In the genomic region with DNA sequence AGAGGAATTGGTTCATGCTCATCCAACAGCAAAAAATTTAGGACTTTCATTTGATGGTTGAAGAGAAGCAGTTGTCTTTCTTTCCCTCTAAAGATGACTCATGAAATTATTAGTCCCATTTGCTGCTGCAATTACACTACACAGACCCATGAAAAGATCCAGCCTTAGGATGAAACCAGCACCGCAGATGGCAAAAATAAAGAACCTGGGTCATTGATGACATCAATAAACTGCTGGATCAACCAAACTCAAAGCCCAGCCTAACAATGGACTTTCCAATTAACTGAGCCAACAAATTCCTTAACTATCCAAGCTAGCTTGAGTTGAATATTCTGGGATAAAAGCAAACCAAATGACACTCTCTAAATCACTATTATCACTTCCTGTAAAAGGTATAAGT, we compare ENCODE assay signal across 17 cellular contexts. TPM values are rescaled to one million over a fixed set of nuclear protein-coding genes. Genes with fewer than 3 reads are reported as not detected.
DNase-seq lines count a peak whose midpoint lies in the region; ATAC-seq, FAIRE-seq and TF ChIP-seq lines count a peak whose summit lies in the region.
"Had no signal": no experiment of that assay in that cellular context is flagged by ENCODE, and none has a peak within 500 bp of the region (broad histone marks: within the 10 kb centered on the region; RNA-seq: fewer than 3 reads in every experiment).

No MANE protein-coding gene starts in this region.

- peaks cover 27% of the 10 kb centered on the region for H3F3A ChIP-seq in GM23248 (ENCODE audit: insufficient read depth)

- no peak for DNase-seq in left ventricle myocardium inferior
- no peak for DNase-seq in left ventricle myocardium superior
- peak; percentile 7 for DNase-seq in astrocyte (ENCODE audit: low read depth)
- DNase-seq in naive thymus-derived CD8-positive, alpha-beta T cell: no peak
- DNase-seq in GM23248: no peak
- DNase-seq in NCI-H1105 treated with DMSO at 0.1 percent for 48 hours (lab: John Stamatoyannopoulos, UW): no peak
- DNase-seq: ACHN, colonic mucosa, MM.1S, NCI-H2029, NCI-H510A treated with DMSO at 0.1 percent for 48 hours, uterus, WERI-Rb-1 had no signal

- H3K36me3 ChIP-seq in left ventricle myocardium inferior: peaks cover 16% of the 10 kb centered on the region
- peaks cover 4% of the 10 kb centered on the region for H3K36me3 ChIP-seq in astrocyte (ENCODE audit: insufficient read depth, low read length)
- H3K36me3 ChIP-seq in GM23248 (ENCODE audit: low read depth): peaks cover 14% of the 10 kb centered on the region; the same call in 1 of the 2 replicates
- H3K36me3 ChIP-seq: colonic mucosa, uterus had no signal

- intact Hi-C loops in left ventricle myocardium inferior (cut with micrococcal nuclease) (no loop called here), left ventricle myocardium superior (cut with micrococcal nuclease) (no loop called here)

- no peak overlapping the region for H3K9ac ChIP-seq in astrocyte (ENCODE audit: low read length)
- H3K9ac ChIP-seq in GM23248: no peak overlapping the region

- no peaks in the 10 kb centered on the region for H3K27me3 ChIP-seq in left ventricle myocardium inferior (ENCODE audit: low read depth)
- no peaks in the 10 kb centered on the region for H3K27me3 ChIP-seq in astrocyte (ENCODE audit: insufficient read depth, low read length)
- no peaks in the 10 kb centered on the region for H3K27me3 ChIP-seq in GM23248 (replicated peaks; ENCODE audit: insufficient read depth)
- H3K27me3 ChIP-seq: colonic mucosa, uterus had no signal

- peaks cover 19% of the 10 kb centered on the region for H3K4me1 Mint-ChIP-seq in astrocyte (ENCODE audit: low read depth, unreplicated experiment)
- peaks cover 35 to 72% (median 64%) of the 10 kb centered on the region in 4 donors for H3K4me1 Mint-ChIP-seq in naive thymus-derived CD8-positive, alpha-beta T cell

- H2AFZ ChIP-seq in astrocyte (ENCODE audit: low read depth, low read length) (no peak overlapping the region), GM23248 (no peak overlapping the region)

- peak overlapping the region; percentile 66 for H3K27ac ChIP-seq in left ventricle myocardium inferior (replicated peaks)
- no peak overlapping the region for H3K27ac ChIP-seq in astrocyte (ENCODE audit: low read depth, low read length)
- H3K27ac ChIP-seq in GM23248: no peak overlapping the region
- H3K27ac ChIP-seq: WERI-Rb-1 had no signal

- H3K9me2 ChIP-seq in GM23248 (ENCODE audit: insufficient read depth): no peaks in the 10 kb centered on the region; the same call in 1 of the 2 replicates

- peaks cover 65% of the 10 kb centered on the region for H4K20me1 ChIP-seq in astrocyte (ENCODE audit: insufficient read depth, low read length)
- peaks cover 10% of the 10 kb centered on the region; the same call in 1 of the 2 replicates for H4K20me1 ChIP-seq in GM23248 (ENCODE audit: insufficient read depth)

- H3K27me3 Mint-ChIP-seq in astrocyte (ENCODE audit: low read depth, unreplicated experiment): no peaks in the 10 kb centered on the region
- no peaks in the 10 kb centered on the region for H3K27me3 Mint-ChIP-seq in naive thymus-derived CD8-positive, alpha-beta T cell

- ATAC-seq in left ventricle myocardium superior (no peak), HG03571 (IDR thresholded peaks at IDR 0.05; ENCODE audit: unreplicated experiment) (no peak), GM18909 (IDR thresholded peaks at IDR 0.05; ENCODE audit: poor library complexity, unreplicated experiment) (no peak)
- ATAC-seq in naive thymus-derived CD8-positive, alpha-beta T cell: no peak

- H3K4me3 Mint-ChIP-seq in astrocyte (ENCODE audit: unreplicated experiment): no peak overlapping the region
- H3K4me3 Mint-ChIP-seq in naive thymus-derived CD8-positive, alpha-beta T cell: peak overlapping the region in 4 of 10 donors; percentile 4 to 12 (median 10)

- POLR2A ChIA-PET in naive thymus-derived CD8-positive, alpha-beta T cell (lab: Charles Lee): no interaction called here

- H3K9me3 ChIP-seq in left ventricle myocardium inferior (replicated peaks) (no peaks in the 10 kb centered on the region), astrocyte (ENCODE audit: insufficient read depth, low read depth, low read length) (no peaks in the 10 kb centered on the region), GM23248 (ENCODE audit: low read depth) (no peaks in the 10 kb centered on the region)
- H3K9me3 ChIP-seq: colonic mucosa, uterus had no signal

- TF ChIP-seq CTCF in left ventricle myocardium inferior (IDR thresholded peaks at IDR 0.05; ENCODE audit: borderline replicate concordance) (no peak), astrocyte (IDR thresholded peaks at IDR 0.05; ENCODE audit: insufficient read depth, low read depth, low read length) (no peak)

- H3K4me1 ChIP-seq in left ventricle myocardium inferior (peaks cover 74% of the 10 kb centered on the region), astrocyte (ENCODE audit: insufficient read depth, low read length) (no peaks in the 10 kb centered on the region), GM23248 (ENCODE audit: insufficient read depth) (peaks cover 39% of the 10 kb centered on the region)
- H3K4me1 ChIP-seq: colonic mucosa had no signal

- FAIRE-seq in astrocyte (lab: Jason Lieb, UNC): no peak
- FAIRE-seq: endothelial cell of umbilical vein had no signal

- in situ Hi-C loops in GM23248 (cut with MboI): no loop called here

- H3K27ac Mint-ChIP-seq in astrocyte (ENCODE audit: unreplicated experiment): no peak overlapping the region
- H3K27ac Mint-ChIP-seq in naive thymus-derived CD8-positive, alpha-beta T cell: peak overlapping the region in 7 of 10 donors; percentile 3 to 84 (median 68)
- H3K27ac Mint-ChIP-seq: activated T-helper 2 cell treated with anti-CD3 and anti-CD28 coated beads, Interferon-gamma antibody, Interleukin-2, Interleukin-4, amounts not matched to agents 10 μg/mL and 5 μg/mL and 100 μg/mL, durations not matched to agents 14 hours and 24 hours and 36 hours had no signal

- WGBS in GM23248 (ENCODE audit: low coverage in 1 of 2, low lambda C conversion rate in 2 of 2, missing lambda C conversion rate in 2 of 2), 2 experiments: 58 to 65% methylated on average over 1 of the region's 1 CpG

- H3K4me3 ChIP-seq in left ventricle myocardium inferior: no peak overlapping the region
- H3K4me3 ChIP-seq in astrocyte (ENCODE audit: insufficient read depth, low read depth, low read length): no peak overlapping the region
- no peak overlapping the region for H3K4me3 ChIP-seq in GM23248
- H3K4me3 ChIP-seq: colonic mucosa, uterus had no signal

- H3K79me2 ChIP-seq in astrocyte (ENCODE audit: insufficient read depth, low read length) (peaks cover 77% of the 10 kb centered on the region), GM23248 (ENCODE audit: insufficient read depth) (peaks cover 93% of the 10 kb centered on the region)

- H3K36me3 Mint-ChIP-seq in astrocyte (ENCODE audit: low read depth, unreplicated experiment): peaks cover 2% of the 10 kb centered on the region
- peaks cover 0 to 52% (median 10%) of the 10 kb centered on the region in 3 donors for H3K36me3 Mint-ChIP-seq in naive thymus-derived CD8-positive, alpha-beta T cell

- H3K9me3 Mint-ChIP-seq in astrocyte (ENCODE audit: unreplicated experiment): no peaks in the 10 kb centered on the region
- no peaks in the 10 kb centered on the region for H3K9me3 Mint-ChIP-seq in naive thymus-derived CD8-positive, alpha-beta T cell
- H3K9me3 Mint-ChIP-seq: activated T-helper 2 cell treated with anti-CD3 and anti-CD28 coated beads, Interferon-gamma antibody, Interleukin-2, Interleukin-4, amounts not matched to agents 10 μg/mL and 5 μg/mL and 100 μg/mL, durations not matched to agents 14 hours and 24 hours and 36 hours had no signal

- no peak overlapping the region for H3K4me2 ChIP-seq in astrocyte (ENCODE audit: low read length)
- no peak overlapping the region for H3K4me2 ChIP-seq in GM23248 (ENCODE audit: unreplicated experiment)

RNA-seq across cellular contexts. Expression of a gene that starts 20.7 kb away (rescaled TPM):
- 22.1 TPM for total RNA-seq in left ventricle myocardium inferior
- total RNA-seq in left ventricle myocardium superior: 23.2 TPM
- total RNA-seq in astrocyte: 94.2 and 103 TPM in 2 replicates
- total RNA-seq in naive thymus-derived CD8-positive, alpha-beta T cell: 10 to 100 TPM; 64.2 to 68.2 TPM
- 10 to 100 TPM in 1 of 3 donors, 1 to 10 TPM in 2; 9.4 to 10.1 (median 10.0) TPM for polyA plus RNA-seq in naive thymus-derived CD8-positive, alpha-beta T cell
- 27.6 and 28.2 TPM in 2 replicates for total RNA-seq in GM23248 (2014; rRNA removed; shearing (Covaris generic))
- 9.8 and 10.8 TPM in 2 replicates for polyA plus RNA-seq in GM23248 (2016; fragmentation: Nextera tagmentation; extraction: Ambion mirVana)
